12 cellular contexts compared by ENCODE assay signal in the genomic region with DNA sequence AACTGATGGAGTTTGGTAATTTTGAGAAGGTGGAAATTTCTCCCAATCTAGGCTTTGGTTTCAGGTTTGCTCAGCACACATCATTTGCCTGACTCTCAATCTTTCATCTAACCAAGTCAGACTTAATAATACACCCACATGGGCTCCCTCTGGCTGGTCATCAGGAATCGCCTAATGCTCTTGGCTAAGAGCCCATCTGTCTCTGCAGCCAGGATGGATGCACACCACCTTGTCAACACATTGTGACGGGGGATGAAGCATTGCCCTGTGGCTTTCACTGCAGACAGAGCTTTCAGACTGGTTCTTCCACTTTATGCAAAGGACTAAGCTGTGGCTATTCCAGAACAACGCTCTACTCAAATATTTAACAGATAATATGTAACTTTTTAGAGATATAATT. TPM values are rescaled to one million over a fixed set of nuclear protein-coding genes. Genes with fewer than 3 reads are reported as not detected.
DNase-seq lines count a peak whose midpoint lies in the region; ATAC-seq and TF ChIP-seq lines count a peak whose summit lies in the region.
"Had no signal": no experiment of that assay in that cellular context is flagged by ENCODE, and none has a peak within 500 bp of the region (broad histone marks: within the 10 kb centered on the region; RNA-seq: fewer than 3 reads in every experiment).

No MANE protein-coding gene starts in this region.

- peak; percentile 64 for DNase-seq in Caki2 (ENCODE audit: low read depth)
- DNase-seq in HT-29 (ENCODE audit: low spot score) = peak; percentile 46
- DNase-seq in SHP77 (lab: John Stamatoyannopoulos, UW) = peak; percentile 50 to 63
- peak; percentile 19 for DNase-seq in hepatic stellate cell (ENCODE audit: low spot score)
- DNase-seq in stimulated activated CD4-positive, alpha-beta T cell treated with anti-CD3 and anti-CD28 coated beads, Interleukin-4, amount 100 ng/mL, for 24 hours = no peak
- DNase-seq in osteocyte (ENCODE audit: extremely low spot score, unreplicated experiment) = no peak
- no peak for DNase-seq in stimulated activated naive CD8-positive, alpha-beta T cell treated with anti-CD3 and anti-CD28 coated beads, Interleukin-15, amount 100 ng/mL, for 72 hours
- DNase-seq: brain microvascular endothelial cell; CD8-positive, alpha-beta T cell; NCI-H1694 had no signal

- TF ChIP-seq POLR2A in gastroesophageal sphincter (IDR thresholded peaks at IDR 0.05) = no peak

- no peak for TF ChIP-seq EP300 in gastroesophageal sphincter (IDR thresholded peaks at IDR 0.05)

- H3K4me1 Mint-ChIP-seq in osteocyte (ENCODE audit: unreplicated experiment) = peaks cover 7% of the 10 kb centered on the region
- peaks cover 9% of the 10 kb centered on the region for H3K4me1 Mint-ChIP-seq in stimulated activated naive CD8-positive, alpha-beta T cell treated with anti-CD3 and anti-CD28 coated beads, Interleukin-15, amount 100 ng/mL, for 72 hours

- peaks cover 0 to 19% (median 2%) of the 10 kb centered on the region in 3 donors for H3K4me1 ChIP-seq in gastroesophageal sphincter

- peaks cover 4% of the 10 kb centered on the region for H3K9me3 Mint-ChIP-seq in osteocyte (ENCODE audit: unreplicated experiment)
- H3K9me3 Mint-ChIP-seq in stimulated activated naive CD8-positive, alpha-beta T cell treated with anti-CD3 and anti-CD28 coated beads, Interleukin-15, amount 100 ng/mL, for 72 hours = peaks cover 4 to 8% of the 10 kb centered on the region in 2 donors
- H3K9me3 Mint-ChIP-seq: CD8-positive, alpha-beta T cell had no signal

- TF ChIP-seq CTCF in osteocyte (IDR thresholded peaks at IDR 0.05) (no peak), gastroesophageal sphincter (IDR thresholded peaks at IDR 0.05) (no peak)

- no peak for ATAC-seq in gastroesophageal sphincter
- no peak for ATAC-seq in stimulated activated naive CD8-positive, alpha-beta T cell treated with anti-CD3 and anti-CD28 coated beads, Interleukin-15, amount 100 ng/mL, for 72 hours
- ATAC-seq: CD8-positive, alpha-beta T cell had no signal

- H3K9me3 ChIP-seq in gastroesophageal sphincter = no peaks in the 10 kb centered on the region

- in situ Hi-C loops in Caki2 (cut with HindIII; ENCODE audit: low pct_unique_long_range_greater_than_20kb, low sequenced_read_pairs) = no loop called here

- no peaks in the 10 kb centered on the region for H3K36me3 Mint-ChIP-seq in osteocyte (ENCODE audit: unreplicated experiment)

- no peak overlapping the region for H3K27ac Mint-ChIP-seq in osteocyte (ENCODE audit: unreplicated experiment)
- no peak overlapping the region for H3K27ac Mint-ChIP-seq in stimulated activated naive CD8-positive, alpha-beta T cell treated with anti-CD3 and anti-CD28 coated beads, Interleukin-15, amount 100 ng/mL, for 72 hours
- H3K27ac Mint-ChIP-seq: CD8-positive, alpha-beta T cell had no signal

- H3K36me3 ChIP-seq in gastroesophageal sphincter = no peaks in the 10 kb centered on the region
- H3K36me3 ChIP-seq: brain microvascular endothelial cell had no signal

- 42 to 54% methylated on average over 3 of the region's 3 CpGs for WGBS in gastroesophageal sphincter (ENCODE audit: low coverage in 1 of 2), 2 donors

- H3K27ac ChIP-seq in gastroesophageal sphincter = no peak overlapping the region
- H3K27ac ChIP-seq: brain microvascular endothelial cell had no signal

- no peaks in the 10 kb centered on the region for H3K27me3 Mint-ChIP-seq in osteocyte (ENCODE audit: unreplicated experiment)
- H3K27me3 Mint-ChIP-seq in stimulated activated naive CD8-positive, alpha-beta T cell treated with anti-CD3 and anti-CD28 coated beads, Interleukin-15, amount 100 ng/mL, for 72 hours = peaks cover 29% of the 10 kb centered on the region

- no peak overlapping the region for H3K4me3 Mint-ChIP-seq in osteocyte (ENCODE audit: unreplicated experiment)
- no peak overlapping the region for H3K4me3 Mint-ChIP-seq in stimulated activated naive CD8-positive, alpha-beta T cell treated with anti-CD3 and anti-CD28 coated beads, Interleukin-15, amount 100 ng/mL, for 72 hours
- H3K4me3 Mint-ChIP-seq: CD8-positive, alpha-beta T cell had no signal

- no peaks in the 10 kb centered on the region for H3K27me3 ChIP-seq in gastroesophageal sphincter
- H3K27me3 ChIP-seq: brain microvascular endothelial cell had no signal

- H3K4me3 ChIP-seq in gastroesophageal sphincter = no peak overlapping the region
- H3K4me3 ChIP-seq: smooth muscle cell had no signal

RNA-seq across cellular contexts. Expression of a gene that starts 3.0 kb away (rescaled TPM):
- 23.9 and 68.1 TPM in 2 replicates for total RNA-seq in Caki2 (2014; rRNA removed; shearing (Covaris generic); ENCODE audit: low replicate concordance)
- total RNA-seq in HT-29 (2014; rRNA removed; shearing (Covaris generic)) = not detected in 2 replicates
- 93.6 and 101 TPM in 2 replicates for total RNA-seq in osteocyte
- 100 to 1,000 TPM in 1 of 4 donors, 10 to 100 TPM in 3; 59.0 to 175 (median 75.4) TPM for total RNA-seq in gastroesophageal sphincter

Comparison
In these comparisons a context has a peak if more than half of its experiments do, and no peak if none do; other contexts are left out.
1. DNase-seq: peak in Caki2 (single experiment), HT-29 (single experiment), SHP77 (2 of 2) and hepatic stellate cell (single experiment); none in stimulated activated CD4-positive, alpha-beta T cell treated with anti-CD3 and anti-CD28 coated beads, Interleukin-4, amount 100 ng/mL, for 24 hours (single experiment), osteocyte (single experiment) and stimulated activated naive CD8-positive, alpha-beta T cell treated with anti-CD3 and anti-CD28 coated beads, Interleukin-15, amount 100 ng/mL, for 72 hours (0 of 2).
2. RNA of a gene that starts 3.0 kb away (total RNA-seq): 93.6 to 101 TPM in osteocyte, 59.0 to 175 TPM in gastroesophageal sphincter and 23.9 to 68.1 TPM in Caki2; not detected in HT-29; every median in the first group is over 10 times any median in the second.